ENCODE assay signal across 1 cellular context in genomic region chr17:39153541-39154111, GRCh38.
TF ChIP-seq lines count a peak whose summit lies in the region.

No MANE protein-coding gene starts in this region.

TF ChIP-seq in HEK293, 187 proteins besides CTCF, POLR2A, EP300 and RAD21 (continued from another document and continues in another):
- TF ChIP-seq ZNF18 (tag by site-specific recombination; IDR thresholded peaks at IDR 0.05) (no peak), ZNF785 (tag by site-specific recombination; IDR thresholded peaks at IDR 0.05) (no peak), ZNF600 (tag by site-specific recombination; IDR thresholded peaks at IDR 0.05) (0 out of 2 replicates have a peak, but pooled peaks have one; percentile 8), ZNF274 (IDR thresholded peaks at IDR 0.05; ENCODE audit: low read length) (no peak), ZNF274 (tag by site-specific recombination; IDR thresholded peaks at IDR 0.05; ENCODE audit: borderline replicate concordance) (no peak), ZNF514 (tag by site-specific recombination; IDR thresholded peaks at IDR 0.05) (no peak), ZNF391 (tag by site-specific recombination; IDR thresholded peaks at IDR 0.05; ENCODE audit: borderline replicate concordance, low read depth) (0 out of 2 replicates have a peak, but pooled peaks have one; percentile 14), ZNF175 (tag by site-specific recombination; IDR thresholded peaks at IDR 0.05) (no peak), ZNF629 (tag by site-specific recombination; IDR thresholded peaks at IDR 0.05) (no peak; the same call in 1 of the 2 replicates), ZNF571 (tag by site-specific recombination; IDR thresholded peaks at IDR 0.05) (no peak), ZNF157 (tag by site-specific recombination; IDR thresholded peaks at IDR 0.05) (no peak), YY1 (tag by site-specific recombination; IDR thresholded peaks at IDR 0.05) (peak; percentile 58; the same call in 1 of the 2 replicates), ZNF366 (tag by site-specific recombination; conservative IDR thresholded peaks at IDR 0.05) (no peak), ZNF621 (tag by site-specific recombination; IDR thresholded peaks at IDR 0.05) (no peak), ZBTB8A (tag by site-specific recombination; IDR thresholded peaks at IDR 0.05) (no peak), ZNF561 (tag by site-specific recombination; IDR thresholded peaks at IDR 0.05; ENCODE audit: borderline replicate concordance) (peak; percentile 96), ZNF2 (tag by site-specific recombination; IDR thresholded peaks at IDR 0.05) (peak; percentile 11; the same call in 1 of the 2 replicates), GLI4 (tag by site-specific recombination; IDR thresholded peaks at IDR 0.05) (no peak; the same call in 1 of the 2 replicates), ZNF596 (tag by site-specific recombination; IDR thresholded peaks at IDR 0.05) (0 out of 2 replicates have a peak, but pooled peaks have one; percentile 16), ZNF112 (tag by site-specific recombination; IDR thresholded peaks at IDR 0.05) (no peak), BCL11B (tag by site-specific recombination; IDR thresholded peaks at IDR 0.05; ENCODE audit: low read depth) (no peak), KLF9 (tag by site-specific recombination; IDR thresholded peaks at IDR 0.05; ENCODE audit: low read depth) (no peak), ZNF248 (tag by site-specific recombination; IDR thresholded peaks at IDR 0.05) (no peak), ZNF660 (tag by site-specific recombination; IDR thresholded peaks at IDR 0.05) (peak; percentile 98), ZBTB26 (tag by site-specific recombination; optimal IDR thresholded peaks at IDR 0.05) (no peak), ZNF830 (tag by site-specific recombination; IDR thresholded peaks at IDR 0.05; ENCODE audit: low read depth) (no peak), EGR2 (tag by site-specific recombination; IDR thresholded peaks at IDR 0.05; ENCODE audit: low read depth) (no peak), ZNF488 (tag by site-specific recombination; IDR thresholded peaks at IDR 0.05) (no peak), KLF7 (tag by site-specific recombination; IDR thresholded peaks at IDR 0.05; ENCODE audit: borderline replicate concordance) (no peak), ZNF585B (tag by site-specific recombination; IDR thresholded peaks at IDR 0.05) (no peak), ZBTB17 (tag by site-specific recombination; IDR thresholded peaks at IDR 0.05) (peak; percentile 8; the same call in 1 of the 2 replicates), ZNF324 (tag by site-specific recombination; IDR thresholded peaks at IDR 0.05) (no peak; the same call in 1 of the 2 replicates), PRDM1 (tag by site-specific recombination; IDR thresholded peaks at IDR 0.05) (no peak), ZNF610 (tag by site-specific recombination; IDR thresholded peaks at IDR 0.05; ENCODE audit: borderline replicate concordance) (no peak), ZSCAN23 (tag by site-specific recombination; IDR thresholded peaks at IDR 0.05) (no peak), ZNF223 (tag by site-specific recombination; IDR thresholded peaks at IDR 0.05) (no peak), ZNF292 (tag by site-specific recombination; IDR thresholded peaks at IDR 0.05; ENCODE audit: borderline replicate concordance, low read depth) (no peak), ZNF132 (tag by site-specific recombination; IDR thresholded peaks at IDR 0.05; ENCODE audit: borderline replicate concordance) (no peak), BCL11A (tag by site-specific recombination; IDR thresholded peaks at IDR 0.05; ENCODE audit: low read depth) (no peak), ZNF555 (tag by site-specific recombination; conservative IDR thresholded peaks at IDR 0.05) (no peak)
- TF ChIP-seq, protein P1, sequence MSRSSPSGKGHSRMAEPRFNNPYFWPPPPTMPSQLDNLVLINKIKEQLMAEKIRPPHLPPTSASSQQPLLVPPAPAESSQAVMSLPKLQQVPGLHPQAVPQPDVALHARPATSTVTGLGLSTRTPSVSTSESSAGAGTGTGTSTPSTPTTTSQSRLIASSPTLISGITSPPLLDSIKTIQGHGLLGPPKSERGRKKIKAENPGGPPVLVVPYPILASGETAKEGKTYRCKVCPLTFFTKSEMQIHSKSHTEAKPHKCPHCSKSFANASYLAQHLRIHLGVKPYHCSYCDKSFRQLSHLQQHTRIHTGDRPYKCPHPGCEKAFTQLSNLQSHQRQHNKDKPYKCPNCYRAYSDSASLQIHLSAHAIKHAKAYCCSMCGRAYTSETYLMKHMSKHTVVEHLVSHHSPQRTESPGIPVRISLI (tag by site-specific recombination; IDR thresholded peaks at IDR 0.05) = no peak
- TF ChIP-seq, protein P2, sequence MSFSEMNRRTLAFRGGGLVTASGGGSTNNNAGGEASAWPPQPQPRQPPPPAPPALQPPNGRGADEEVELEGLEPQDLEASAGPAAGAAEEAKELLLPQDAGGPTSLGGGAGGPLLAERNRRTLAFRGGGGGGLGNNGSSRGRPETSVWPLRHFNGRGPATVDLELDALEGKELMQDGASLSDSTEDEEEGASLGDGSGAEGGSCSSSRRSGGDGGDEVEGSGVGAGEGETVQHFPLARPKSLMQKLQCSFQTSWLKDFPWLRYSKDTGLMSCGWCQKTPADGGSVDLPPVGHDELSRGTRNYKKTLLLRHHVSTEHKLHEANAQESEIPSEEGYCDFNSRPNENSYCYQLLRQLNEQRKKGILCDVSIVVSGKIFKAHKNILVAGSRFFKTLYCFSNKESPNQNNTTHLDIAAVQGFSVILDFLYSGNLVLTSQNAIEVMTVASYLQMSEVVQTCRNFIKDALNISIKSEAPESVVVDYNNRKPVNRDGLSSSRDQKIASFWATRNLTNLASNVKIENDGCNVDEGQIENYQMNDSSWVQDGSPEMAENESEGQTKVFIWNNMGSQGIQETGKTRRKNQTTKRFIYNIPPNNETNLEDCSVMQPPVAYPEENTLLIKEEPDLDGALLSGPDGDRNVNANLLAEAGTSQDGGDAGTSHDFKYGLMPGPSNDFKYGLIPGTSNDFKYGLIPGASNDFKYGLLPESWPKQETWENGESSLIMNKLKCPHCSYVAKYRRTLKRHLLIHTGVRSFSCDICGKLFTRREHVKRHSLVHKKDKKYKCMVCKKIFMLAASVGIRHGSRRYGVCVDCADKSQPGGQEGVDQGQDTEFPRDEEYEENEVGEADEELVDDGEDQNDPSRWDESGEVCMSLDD (tag by site-specific recombination; IDR thresholded peaks at IDR 0.05) = no peak
- TF ChIP-seq, protein P3, sequence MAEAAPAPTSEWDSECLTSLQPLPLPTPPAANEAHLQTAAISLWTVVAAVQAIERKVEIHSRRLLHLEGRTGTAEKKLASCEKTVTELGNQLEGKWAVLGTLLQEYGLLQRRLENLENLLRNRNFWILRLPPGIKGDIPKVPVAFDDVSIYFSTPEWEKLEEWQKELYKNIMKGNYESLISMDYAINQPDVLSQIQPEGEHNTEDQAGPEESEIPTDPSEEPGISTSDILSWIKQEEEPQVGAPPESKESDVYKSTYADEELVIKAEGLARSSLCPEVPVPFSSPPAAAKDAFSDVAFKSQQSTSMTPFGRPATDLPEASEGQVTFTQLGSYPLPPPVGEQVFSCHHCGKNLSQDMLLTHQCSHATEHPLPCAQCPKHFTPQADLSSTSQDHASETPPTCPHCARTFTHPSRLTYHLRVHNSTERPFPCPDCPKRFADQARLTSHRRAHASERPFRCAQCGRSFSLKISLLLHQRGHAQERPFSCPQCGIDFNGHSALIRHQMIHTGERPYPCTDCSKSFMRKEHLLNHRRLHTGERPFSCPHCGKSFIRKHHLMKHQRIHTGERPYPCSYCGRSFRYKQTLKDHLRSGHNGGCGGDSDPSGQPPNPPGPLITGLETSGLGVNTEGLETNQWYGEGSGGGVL (tag by site-specific recombination; IDR thresholded peaks at IDR 0.05) = no peak
- TF ChIP-seq, protein P4, sequence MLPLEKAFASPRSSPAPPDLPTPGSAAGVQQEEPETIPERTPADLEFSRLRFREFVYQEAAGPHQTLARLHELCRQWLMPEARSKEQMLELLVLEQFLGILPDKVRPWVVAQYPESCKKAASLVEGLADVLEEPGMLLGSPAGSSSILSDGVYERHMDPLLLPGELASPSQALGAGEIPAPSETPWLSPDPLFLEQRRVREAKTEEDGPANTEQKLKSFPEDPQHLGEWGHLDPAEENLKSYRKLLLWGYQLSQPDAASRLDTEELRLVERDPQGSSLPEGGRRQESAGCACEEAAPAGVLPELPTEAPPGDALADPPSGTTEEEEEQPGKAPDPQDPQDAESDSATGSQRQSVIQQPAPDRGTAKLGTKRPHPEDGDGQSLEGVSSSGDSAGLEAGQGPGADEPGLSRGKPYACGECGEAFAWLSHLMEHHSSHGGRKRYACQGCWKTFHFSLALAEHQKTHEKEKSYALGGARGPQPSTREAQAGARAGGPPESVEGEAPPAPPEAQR (tag by site-specific recombination; IDR thresholded peaks at IDR 0.05) = no peak
- TF ChIP-seq, protein P5, sequence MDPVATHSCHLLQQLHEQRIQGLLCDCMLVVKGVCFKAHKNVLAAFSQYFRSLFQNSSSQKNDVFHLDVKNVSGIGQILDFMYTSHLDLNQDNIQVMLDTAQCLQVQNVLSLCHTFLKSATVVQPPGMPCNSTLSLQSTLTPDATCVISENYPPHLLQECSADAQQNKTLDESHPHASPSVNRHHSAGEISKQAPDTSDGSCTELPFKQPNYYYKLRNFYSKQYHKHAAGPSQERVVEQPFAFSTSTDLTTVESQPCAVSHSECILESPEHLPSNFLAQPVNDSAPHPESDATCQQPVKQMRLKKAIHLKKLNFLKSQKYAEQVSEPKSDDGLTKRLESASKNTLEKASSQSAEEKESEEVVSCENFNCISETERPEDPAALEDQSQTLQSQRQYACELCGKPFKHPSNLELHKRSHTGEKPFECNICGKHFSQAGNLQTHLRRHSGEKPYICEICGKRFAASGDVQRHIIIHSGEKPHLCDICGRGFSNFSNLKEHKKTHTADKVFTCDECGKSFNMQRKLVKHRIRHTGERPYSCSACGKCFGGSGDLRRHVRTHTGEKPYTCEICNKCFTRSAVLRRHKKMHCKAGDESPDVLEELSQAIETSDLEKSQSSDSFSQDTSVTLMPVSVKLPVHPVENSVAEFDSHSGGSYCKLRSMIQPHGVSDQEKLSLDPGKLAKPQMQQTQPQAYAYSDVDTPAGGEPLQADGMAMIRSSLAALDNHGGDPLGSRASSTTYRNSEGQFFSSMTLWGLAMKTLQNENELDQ (tag by site-specific recombination; IDR thresholded peaks at IDR 0.05; ENCODE audit: low read depth) = no peak
- TF ChIP-seq, protein P6, sequence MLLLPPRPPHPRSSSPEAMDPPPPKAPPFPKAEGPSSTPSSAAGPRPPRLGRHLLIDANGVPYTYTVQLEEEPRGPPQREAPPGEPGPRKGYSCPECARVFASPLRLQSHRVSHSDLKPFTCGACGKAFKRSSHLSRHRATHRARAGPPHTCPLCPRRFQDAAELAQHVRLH (tag by site-specific recombination; IDR thresholded peaks at IDR 0.05) = no peak
- TF ChIP-seq, protein P7, sequence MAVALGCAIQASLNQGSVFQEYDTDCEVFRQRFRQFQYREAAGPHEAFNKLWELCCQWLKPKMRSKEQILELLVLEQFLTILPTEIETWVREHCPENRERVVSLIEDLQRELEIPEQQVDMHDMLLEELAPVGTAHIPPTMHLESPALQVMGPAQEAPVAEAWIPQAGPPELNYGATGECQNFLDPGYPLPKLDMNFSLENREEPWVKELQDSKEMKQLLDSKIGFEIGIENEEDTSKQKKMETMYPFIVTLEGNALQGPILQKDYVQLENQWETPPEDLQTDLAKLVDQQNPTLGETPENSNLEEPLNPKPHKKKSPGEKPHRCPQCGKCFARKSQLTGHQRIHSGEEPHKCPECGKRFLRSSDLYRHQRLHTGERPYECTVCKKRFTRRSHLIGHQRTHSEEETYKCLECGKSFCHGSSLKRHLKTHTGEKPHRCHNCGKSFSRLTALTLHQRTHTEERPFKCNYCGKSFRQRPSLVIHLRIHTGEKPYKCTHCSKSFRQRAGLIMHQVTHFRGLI (tag by site-specific recombination; IDR thresholded peaks at IDR 0.05) = peak; percentile 41; the same call in 1 of the 2 replicates
- TF ChIP-seq, protein P8, sequence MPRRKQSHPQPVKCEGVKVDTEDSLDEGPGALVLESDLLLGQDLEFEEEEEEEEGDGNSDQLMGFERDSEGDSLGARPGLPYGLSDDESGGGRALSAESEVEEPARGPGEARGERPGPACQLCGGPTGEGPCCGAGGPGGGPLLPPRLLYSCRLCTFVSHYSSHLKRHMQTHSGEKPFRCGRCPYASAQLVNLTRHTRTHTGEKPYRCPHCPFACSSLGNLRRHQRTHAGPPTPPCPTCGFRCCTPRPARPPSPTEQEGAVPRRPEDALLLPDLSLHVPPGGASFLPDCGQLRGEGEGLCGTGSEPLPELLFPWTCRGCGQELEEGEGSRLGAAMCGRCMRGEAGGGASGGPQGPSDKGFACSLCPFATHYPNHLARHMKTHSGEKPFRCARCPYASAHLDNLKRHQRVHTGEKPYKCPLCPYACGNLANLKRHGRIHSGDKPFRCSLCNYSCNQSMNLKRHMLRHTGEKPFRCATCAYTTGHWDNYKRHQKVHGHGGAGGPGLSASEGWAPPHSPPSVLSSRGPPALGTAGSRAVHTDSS (tag by site-specific recombination; IDR thresholded peaks at IDR 0.05) = peak; percentile 61
